Comparison of ENCODE assay signal across 1 cellular context in the genomic region with DNA sequence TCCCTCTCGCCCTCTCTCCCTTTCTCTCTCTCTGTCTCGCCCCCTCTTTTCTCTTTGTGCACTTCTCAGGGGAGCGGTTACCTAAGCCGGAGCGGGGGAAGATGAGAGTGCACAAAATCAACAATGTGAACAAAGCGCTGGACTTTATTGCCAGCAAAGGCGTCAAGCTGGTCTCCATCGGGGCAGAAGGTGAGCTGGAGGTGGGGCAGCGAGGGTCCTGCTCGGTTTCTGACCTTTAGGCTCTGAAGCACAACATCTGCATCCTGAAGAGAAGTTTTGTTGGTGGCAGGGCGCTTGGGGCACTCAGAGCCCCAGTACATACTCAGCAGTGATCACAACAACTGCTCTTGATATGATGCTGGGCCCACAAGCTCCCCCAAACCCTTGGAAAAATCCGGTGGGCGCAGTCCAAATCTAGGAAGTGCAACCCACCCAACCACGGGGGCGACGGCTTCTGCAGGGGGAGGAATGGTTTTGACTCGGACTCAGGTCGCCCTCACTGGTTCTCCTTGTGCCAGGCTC.
A peak's percentile ranks its signal among the peaks of the same experiment; 100 is the strongest.
TF ChIP-seq lines count a peak whose summit lies in the region.

No MANE protein-coding gene starts in this region.

TF ChIP-seq in HepG2, 621 proteins besides CTCF, POLR2A, EP300 and RAD21 (continued from another document and continues in another):
- TF ChIP-seq, protein P1, sequence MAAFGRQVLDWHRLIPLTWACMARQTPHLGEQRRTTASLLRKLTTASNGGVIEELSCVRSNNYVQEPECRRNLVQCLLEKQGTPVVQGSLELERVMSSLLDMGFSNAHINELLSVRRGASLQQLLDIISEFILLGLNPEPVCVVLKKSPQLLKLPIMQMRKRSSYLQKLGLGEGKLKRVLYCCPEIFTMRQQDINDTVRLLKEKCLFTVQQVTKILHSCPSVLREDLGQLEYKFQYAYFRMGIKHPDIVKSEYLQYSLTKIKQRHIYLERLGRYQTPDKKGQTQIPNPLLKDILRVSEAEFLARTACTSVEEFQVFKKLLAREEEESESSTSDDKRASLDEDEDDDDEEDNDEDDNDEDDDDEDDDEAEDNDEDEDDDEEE (CRISPR knock-in tag; IDR thresholded peaks at IDR 0.05), result peak; percentile 42; the same call in 1 of the 2 replicates
- TF ChIP-seq ZNF430 (CRISPR knock-in tag; IDR thresholded peaks at IDR 0.05) (peak; percentile 78), ZNF367 (CRISPR knock-in tag; IDR thresholded peaks at IDR 0.05; ENCODE audit: borderline replicate concordance) (no peak), ZNF746 (CRISPR knock-in tag; IDR thresholded peaks at IDR 0.05) (peak; percentile 20; the same call in 1 of the 2 replicates), HES4 (CRISPR knock-in tag; IDR thresholded peaks at IDR 0.05; ENCODE audit: borderline replicate concordance) (0 out of 2 replicates have a peak, but pooled peaks have one; percentile 41), FOXA3 (CRISPR knock-in tag; IDR thresholded peaks at IDR 0.05) (peak; percentile 50; the same call in 1 of the 2 replicates), ZNF563 (CRISPR knock-in tag; IDR thresholded peaks at IDR 0.05) (0 out of 2 replicates have a peak, but pooled peaks have one; percentile 23), CEBPG (CRISPR knock-in tag; IDR thresholded peaks at IDR 0.05) (peak; percentile 50; the same call in 1 of the 2 replicates), NR2F2 (IDR thresholded peaks at IDR 0.05; ENCODE audit: borderline replicate concordance, low read depth) (peak; percentile 60; the same call in 1 of the 2 replicates), ZNF484 (CRISPR knock-in tag; IDR thresholded peaks at IDR 0.05; ENCODE audit: borderline replicate concordance, low read depth) (no peak), ZBTB20 (CRISPR knock-in tag; IDR thresholded peaks at IDR 0.05; ENCODE audit: borderline replicate concordance, low read depth) (0 out of 2 replicates have a peak, but pooled peaks have one; percentile 6), POLR2AphosphoS2 (IDR thresholded peaks at IDR 0.05; ENCODE audit: low read depth, low read length) (no peak), ZNF7 (CRISPR knock-in tag; IDR thresholded peaks at IDR 0.05) (no peak), ZNF709 (CRISPR knock-in tag; IDR thresholded peaks at IDR 0.05) (0 out of 2 replicates have a peak, but pooled peaks have one; percentile 26), SOX13 (IDR thresholded peaks at IDR 0.05) (peak; percentile 69; the same call in 1 of the 2 replicates), SOX13 (CRISPR knock-in tag; conservative IDR thresholded peaks at IDR 0.05 in 1 of 2, IDR thresholded peaks at IDR 0.05 in 1 of 2) (peak in 1 of 2 experiments; percentile 92; a peak in 2 of 4 replicates), ZNF160 (CRISPR knock-in tag; IDR thresholded peaks at IDR 0.05) (no peak), ZNF703 (CRISPR knock-in tag; IDR thresholded peaks at IDR 0.05; ENCODE audit: borderline replicate concordance) (peak; percentile 80; the same call in 1 of the 2 replicates), GABPA (IDR thresholded peaks at IDR 0.05; ENCODE audit: low read depth, low read length) (no peak), GABPA (CRISPR knock-in tag; IDR thresholded peaks at IDR 0.05; ENCODE audit: low read depth) (0 out of 2 replicates have a peak, but pooled peaks have one; percentile 35), ZNF605 (CRISPR knock-in tag; IDR thresholded peaks at IDR 0.05) (peak; percentile 85), CHD2 (IDR thresholded peaks at IDR 0.05; ENCODE audit: low read depth, low read length) (peak; percentile 21; the same call in 1 of the 2 replicates), PPARG (CRISPR knock-in tag; conservative IDR thresholded peaks at IDR 0.05) (0 out of 2 replicates have a peak, but pooled peaks have one; percentile 21)
- TF ChIP-seq, protein P2, sequence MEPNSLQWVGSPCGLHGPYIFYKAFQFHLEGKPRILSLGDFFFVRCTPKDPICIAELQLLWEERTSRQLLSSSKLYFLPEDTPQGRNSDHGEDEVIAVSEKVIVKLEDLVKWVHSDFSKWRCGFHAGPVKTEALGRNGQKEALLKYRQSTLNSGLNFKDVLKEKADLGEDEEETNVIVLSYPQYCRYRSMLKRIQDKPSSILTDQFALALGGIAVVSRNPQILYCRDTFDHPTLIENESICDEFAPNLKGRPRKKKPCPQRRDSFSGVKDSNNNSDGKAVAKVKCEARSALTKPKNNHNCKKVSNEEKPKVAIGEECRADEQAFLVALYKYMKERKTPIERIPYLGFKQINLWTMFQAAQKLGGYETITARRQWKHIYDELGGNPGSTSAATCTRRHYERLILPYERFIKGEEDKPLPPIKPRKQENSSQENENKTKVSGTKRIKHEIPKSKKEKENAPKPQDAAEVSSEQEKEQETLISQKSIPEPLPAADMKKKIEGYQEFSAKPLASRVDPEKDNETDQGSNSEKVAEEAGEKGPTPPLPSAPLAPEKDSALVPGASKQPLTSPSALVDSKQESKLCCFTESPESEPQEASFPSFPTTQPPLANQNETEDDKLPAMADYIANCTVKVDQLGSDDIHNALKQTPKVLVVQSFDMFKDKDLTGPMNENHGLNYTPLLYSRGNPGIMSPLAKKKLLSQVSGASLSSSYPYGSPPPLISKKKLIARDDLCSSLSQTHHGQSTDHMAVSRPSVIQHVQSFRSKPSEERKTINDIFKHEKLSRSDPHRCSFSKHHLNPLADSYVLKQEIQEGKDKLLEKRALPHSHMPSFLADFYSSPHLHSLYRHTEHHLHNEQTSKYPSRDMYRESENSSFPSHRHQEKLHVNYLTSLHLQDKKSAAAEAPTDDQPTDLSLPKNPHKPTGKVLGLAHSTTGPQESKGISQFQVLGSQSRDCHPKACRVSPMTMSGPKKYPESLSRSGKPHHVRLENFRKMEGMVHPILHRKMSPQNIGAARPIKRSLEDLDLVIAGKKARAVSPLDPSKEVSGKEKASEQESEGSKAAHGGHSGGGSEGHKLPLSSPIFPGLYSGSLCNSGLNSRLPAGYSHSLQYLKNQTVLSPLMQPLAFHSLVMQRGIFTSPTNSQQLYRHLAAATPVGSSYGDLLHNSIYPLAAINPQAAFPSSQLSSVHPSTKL (CRISPR knock-in tag; IDR thresholded peaks at IDR 0.05), result peak; percentile 53; the same call in 1 of the 2 replicates
- TF ChIP-seq, protein P3, sequence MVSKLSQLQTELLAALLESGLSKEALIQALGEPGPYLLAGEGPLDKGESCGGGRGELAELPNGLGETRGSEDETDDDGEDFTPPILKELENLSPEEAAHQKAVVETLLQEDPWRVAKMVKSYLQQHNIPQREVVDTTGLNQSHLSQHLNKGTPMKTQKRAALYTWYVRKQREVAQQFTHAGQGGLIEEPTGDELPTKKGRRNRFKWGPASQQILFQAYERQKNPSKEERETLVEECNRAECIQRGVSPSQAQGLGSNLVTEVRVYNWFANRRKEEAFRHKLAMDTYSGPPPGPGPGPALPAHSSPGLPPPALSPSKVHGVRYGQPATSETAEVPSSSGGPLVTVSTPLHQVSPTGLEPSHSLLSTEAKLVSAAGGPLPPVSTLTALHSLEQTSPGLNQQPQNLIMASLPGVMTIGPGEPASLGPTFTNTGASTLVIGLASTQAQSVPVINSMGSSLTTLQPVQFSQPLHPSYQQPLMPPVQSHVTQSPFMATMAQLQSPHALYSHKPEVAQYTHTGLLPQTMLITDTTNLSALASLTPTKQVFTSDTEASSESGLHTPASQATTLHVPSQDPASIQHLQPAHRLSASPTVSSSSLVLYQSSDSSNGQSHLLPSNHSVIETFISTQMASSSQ (IDR thresholded peaks at IDR 0.05; ENCODE audit: low read depth), result 0 out of 2 replicates have a peak, but pooled peaks have one; percentile 32
- TF ChIP-seq, protein P3 (CRISPR knock-in tag; IDR thresholded peaks at IDR 0.05; ENCODE audit: borderline replicate concordance), result no peak
- TF ChIP-seq, protein P4, sequence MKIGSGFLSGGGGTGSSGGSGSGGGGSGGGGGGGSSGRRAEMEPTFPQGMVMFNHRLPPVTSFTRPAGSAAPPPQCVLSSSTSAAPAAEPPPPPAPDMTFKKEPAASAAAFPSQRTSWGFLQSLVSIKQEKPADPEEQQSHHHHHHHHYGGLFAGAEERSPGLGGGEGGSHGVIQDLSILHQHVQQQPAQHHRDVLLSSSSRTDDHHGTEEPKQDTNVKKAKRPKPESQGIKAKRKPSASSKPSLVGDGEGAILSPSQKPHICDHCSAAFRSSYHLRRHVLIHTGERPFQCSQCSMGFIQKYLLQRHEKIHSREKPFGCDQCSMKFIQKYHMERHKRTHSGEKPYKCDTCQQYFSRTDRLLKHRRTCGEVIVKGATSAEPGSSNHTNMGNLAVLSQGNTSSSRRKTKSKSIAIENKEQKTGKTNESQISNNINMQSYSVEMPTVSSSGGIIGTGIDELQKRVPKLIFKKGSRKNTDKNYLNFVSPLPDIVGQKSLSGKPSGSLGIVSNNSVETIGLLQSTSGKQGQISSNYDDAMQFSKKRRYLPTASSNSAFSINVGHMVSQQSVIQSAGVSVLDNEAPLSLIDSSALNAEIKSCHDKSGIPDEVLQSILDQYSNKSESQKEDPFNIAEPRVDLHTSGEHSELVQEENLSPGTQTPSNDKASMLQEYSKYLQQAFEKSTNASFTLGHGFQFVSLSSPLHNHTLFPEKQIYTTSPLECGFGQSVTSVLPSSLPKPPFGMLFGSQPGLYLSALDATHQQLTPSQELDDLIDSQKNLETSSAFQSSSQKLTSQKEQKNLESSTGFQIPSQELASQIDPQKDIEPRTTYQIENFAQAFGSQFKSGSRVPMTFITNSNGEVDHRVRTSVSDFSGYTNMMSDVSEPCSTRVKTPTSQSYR (CRISPR knock-in tag; IDR thresholded peaks at IDR 0.05; ENCODE audit: borderline replicate concordance), result peak; percentile 69; the same call in 1 of the 2 replicates
- TF ChIP-seq, protein P5, sequence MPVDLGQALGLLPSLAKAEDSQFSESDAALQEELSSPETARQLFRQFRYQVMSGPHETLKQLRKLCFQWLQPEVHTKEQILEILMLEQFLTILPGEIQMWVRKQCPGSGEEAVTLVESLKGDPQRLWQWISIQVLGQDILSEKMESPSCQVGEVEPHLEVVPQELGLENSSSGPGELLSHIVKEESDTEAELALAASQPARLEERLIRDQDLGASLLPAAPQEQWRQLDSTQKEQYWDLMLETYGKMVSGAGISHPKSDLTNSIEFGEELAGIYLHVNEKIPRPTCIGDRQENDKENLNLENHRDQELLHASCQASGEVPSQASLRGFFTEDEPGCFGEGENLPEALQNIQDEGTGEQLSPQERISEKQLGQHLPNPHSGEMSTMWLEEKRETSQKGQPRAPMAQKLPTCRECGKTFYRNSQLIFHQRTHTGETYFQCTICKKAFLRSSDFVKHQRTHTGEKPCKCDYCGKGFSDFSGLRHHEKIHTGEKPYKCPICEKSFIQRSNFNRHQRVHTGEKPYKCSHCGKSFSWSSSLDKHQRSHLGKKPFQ (CRISPR knock-in tag; IDR thresholded peaks at IDR 0.05; ENCODE audit: insufficient replicate concordance), result peak; percentile 32
- TF ChIP-seq, protein P6, sequence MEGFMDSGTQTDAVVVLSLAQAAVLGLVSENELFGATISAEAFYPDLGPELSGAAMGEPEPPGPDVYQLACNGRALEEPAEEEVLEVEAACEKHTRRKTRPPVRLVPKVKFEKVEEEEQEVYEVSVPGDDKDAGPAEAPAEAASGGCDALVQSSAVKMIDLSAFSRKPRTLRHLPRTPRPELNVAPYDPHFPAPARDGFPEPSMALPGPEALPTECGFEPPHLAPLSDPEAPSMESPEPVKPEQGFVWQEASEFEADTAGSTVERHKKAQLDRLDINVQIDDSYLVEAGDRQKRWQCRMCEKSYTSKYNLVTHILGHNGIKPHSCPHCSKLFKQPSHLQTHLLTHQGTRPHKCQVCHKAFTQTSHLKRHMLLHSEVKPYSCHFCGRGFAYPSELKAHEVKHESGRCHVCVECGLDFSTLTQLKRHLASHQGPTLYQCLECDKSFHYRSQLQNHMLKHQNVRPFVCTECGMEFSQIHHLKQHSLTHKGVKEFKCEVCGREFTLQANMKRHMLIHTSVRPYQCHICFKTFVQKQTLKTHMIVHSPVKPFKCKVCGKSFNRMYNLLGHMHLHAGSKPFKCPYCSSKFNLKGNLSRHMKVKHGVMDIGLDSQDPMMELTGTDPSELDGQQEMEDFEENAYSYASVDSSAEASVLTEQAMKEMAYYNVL (CRISPR knock-in tag; IDR thresholded peaks at IDR 0.05; ENCODE audit: borderline replicate concordance), result peak; percentile 93
- TF ChIP-seq, protein P7, sequence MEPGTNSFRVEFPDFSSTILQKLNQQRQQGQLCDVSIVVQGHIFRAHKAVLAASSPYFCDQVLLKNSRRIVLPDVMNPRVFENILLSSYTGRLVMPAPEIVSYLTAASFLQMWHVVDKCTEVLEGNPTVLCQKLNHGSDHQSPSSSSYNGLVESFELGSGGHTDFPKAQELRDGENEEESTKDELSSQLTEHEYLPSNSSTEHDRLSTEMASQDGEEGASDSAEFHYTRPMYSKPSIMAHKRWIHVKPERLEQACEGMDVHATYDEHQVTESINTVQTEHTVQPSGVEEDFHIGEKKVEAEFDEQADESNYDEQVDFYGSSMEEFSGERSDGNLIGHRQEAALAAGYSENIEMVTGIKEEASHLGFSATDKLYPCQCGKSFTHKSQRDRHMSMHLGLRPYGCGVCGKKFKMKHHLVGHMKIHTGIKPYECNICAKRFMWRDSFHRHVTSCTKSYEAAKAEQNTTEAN (CRISPR knock-in tag; conservative IDR thresholded peaks at IDR 0.05), result peak; percentile 88
- TF ChIP-seq, protein P8, sequence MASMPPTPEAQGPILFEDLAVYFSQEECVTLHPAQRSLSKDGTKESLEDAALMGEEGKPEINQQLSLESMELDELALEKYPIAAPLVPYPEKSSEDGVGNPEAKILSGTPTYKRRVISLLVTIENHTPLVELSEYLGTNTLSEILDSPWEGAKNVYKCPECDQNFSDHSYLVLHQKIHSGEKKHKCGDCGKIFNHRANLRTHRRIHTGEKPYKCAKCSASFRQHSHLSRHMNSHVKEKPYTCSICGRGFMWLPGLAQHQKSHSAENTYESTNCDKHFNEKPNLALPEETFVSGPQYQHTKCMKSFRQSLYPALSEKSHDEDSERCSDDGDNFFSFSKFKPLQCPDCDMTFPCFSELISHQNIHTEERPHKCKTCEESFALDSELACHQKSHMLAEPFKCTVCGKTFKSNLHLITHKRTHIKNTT (CRISPR knock-in tag; IDR thresholded peaks at IDR 0.05), result no peak
